1 cellular context compared by ENCODE assay signal in genomic region chr1:213066363-213066762, GRCh38.
TF ChIP-seq lines count a peak whose summit lies in the region.

No MANE protein-coding gene starts in this region.

TF ChIP-seq in GM23338, 12 proteins besides CTCF, POLR2A, EP300 and RAD21 (continued from another document):
- TF ChIP-seq ZNF462 (CRISPR knock-in tag; IDR thresholded peaks at IDR 0.05) (no peak), POLR2AphosphoS5 (IDR thresholded peaks at IDR 0.05; ENCODE audit: low read depth) (no peak)
